Comparison of ENCODE assay signal across 28 cellular contexts in the genomic region with DNA sequence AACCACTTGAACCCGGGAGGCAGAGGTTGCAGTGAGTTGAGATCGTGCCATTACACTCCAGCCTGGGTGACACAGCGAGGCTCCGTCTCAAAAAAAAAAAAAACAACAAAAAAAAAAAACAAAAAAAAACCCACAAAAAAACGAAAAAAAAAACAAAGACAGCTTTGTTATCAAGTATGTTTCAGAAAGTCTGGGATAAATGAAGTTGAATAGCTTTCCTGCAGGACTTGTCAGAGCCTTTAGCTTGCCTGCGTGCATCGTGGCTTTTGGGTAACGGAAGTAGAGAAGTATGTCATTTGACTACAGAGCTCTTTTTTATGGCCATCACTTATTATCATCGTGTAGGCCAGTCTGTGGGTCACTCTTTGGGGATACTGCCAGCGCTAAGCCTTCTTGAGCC.
"Had no signal": no experiment of that assay in that cellular context is flagged by ENCODE, and none has a peak within 500 bp of the region (broad histone marks: within the 10 kb centered on the region; RNA-seq: fewer than 3 reads in every experiment).

No MANE protein-coding gene starts in this region.

- H3K27me3 ChIP-seq: colonic mucosa, esophagus squamous epithelium, gastroesophageal sphincter, heart left ventricle, hepatocyte, left lung had no signal

- DNase-seq: colonic mucosa; cortex of kidney; effector CD8-positive, alpha-beta T cell; effector memory CD8-positive, alpha-beta T cell; endodermal cell; erythroblast; esophagus squamous epithelium; foreskin fibroblast; heart left ventricle; hypothalamus; immature natural killer cell; islet precursor cell; kidney; kidney glomerular epithelial cell; left cardiac atrium; left lung; left ventricle myocardium superior; lower lobe of right lung; mesenchymal stem cell; mucosa of descending colon; naive B cell had no signal

- H3K4me3 Mint-ChIP-seq: dendritic cell treated with granulocyte-macrophage colony-stimulating factor and Interleukin-4, amounts not matched to agents 40 ng/mL and 50 ng/mL, for 4 days; effector memory CD8-positive, alpha-beta T cell; endodermal cell; immature natural killer cell; mesothelial cell of epicardium; naive B cell had no signal

- H3K36me3 ChIP-seq: colonic mucosa, gastroesophageal sphincter, heart left ventricle, left lung, lower lobe of right lung had no signal

- FAIRE-seq: endometrium, frontal cortex, kidney had no signal

- H3K4me3 ChIP-seq: colonic mucosa, esophagus squamous epithelium, gastroesophageal sphincter, heart left ventricle, hepatocyte, left lung, lower lobe of right lung, mucosa of descending colon had no signal

- H3K4me2 ChIP-seq: hepatocyte had no signal

- H3K4me1 Mint-ChIP-seq: endodermal cell, immature natural killer cell, mesothelial cell of epicardium had no signal

- H3K27ac Mint-ChIP-seq: dendritic cell treated with granulocyte-macrophage colony-stimulating factor and Interleukin-4, amounts not matched to agents 40 ng/mL and 50 ng/mL, for 4 days; effector memory CD8-positive, alpha-beta T cell; endodermal cell; immature natural killer cell; mesothelial cell of epicardium; naive B cell had no signal

- H3K27me3 Mint-ChIP-seq: effector memory CD8-positive, alpha-beta T cell; naive B cell had no signal

- H3K79me2 ChIP-seq: hepatocyte had no signal

- H3K9me3 ChIP-seq: colonic mucosa, esophagus squamous epithelium, gastroesophageal sphincter, heart left ventricle, left lung, lower lobe of right lung, mucosa of descending colon had no signal

- H2AFZ ChIP-seq: hepatocyte had no signal

- ATAC-seq: effector memory CD8-positive, alpha-beta T cell; gastroesophageal sphincter; heart left ventricle; left cardiac atrium; left lung; left ventricle myocardium superior had no signal

- H3K27ac ChIP-seq: colonic mucosa, epithelial cell of prostate, esophagus squamous epithelium, gastroesophageal sphincter, heart left ventricle, hepatocyte, left lung, lower lobe of right lung had no signal

- H3K9me3 Mint-ChIP-seq: dendritic cell treated with granulocyte-macrophage colony-stimulating factor and Interleukin-4, amounts not matched to agents 40 ng/mL and 50 ng/mL, for 4 days; effector memory CD8-positive, alpha-beta T cell; endodermal cell; immature natural killer cell; naive B cell had no signal

- H3K36me3 Mint-ChIP-seq: naive B cell had no signal

- H3K4me1 ChIP-seq: colonic mucosa had no signal
